9 cellular contexts compared by ENCODE assay signal in the genomic region with DNA sequence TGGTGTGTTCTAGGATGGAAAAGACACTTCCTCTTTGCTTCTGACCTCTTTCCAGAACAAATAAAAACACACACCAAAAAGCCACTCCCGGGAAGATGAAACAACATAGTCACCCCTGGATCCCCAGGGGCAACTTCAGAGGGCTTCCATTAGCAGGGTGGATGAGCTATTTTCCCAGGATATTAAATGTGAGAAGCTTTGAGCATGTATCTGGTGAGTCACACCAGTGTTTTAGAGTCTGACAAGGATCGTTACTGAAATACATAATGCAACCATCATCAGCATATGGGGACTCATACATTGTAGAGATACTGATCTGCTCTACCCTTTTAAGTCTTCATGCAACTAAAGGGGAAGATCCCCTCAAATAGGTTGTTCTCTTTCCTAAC.
DNase-seq lines count a peak whose midpoint lies in the region; ATAC-seq, FAIRE-seq and TF ChIP-seq lines count a peak whose summit lies in the region.
"Had no signal": no experiment of that assay in that cellular context is flagged by ENCODE, and none has a peak within 500 bp of the region (broad histone marks: within the 10 kb centered on the region; RNA-seq: fewer than 3 reads in every experiment).

No MANE protein-coding gene starts in this region.

- no peak overlapping the region for H2AFZ ChIP-seq in GM12878 (ENCODE audit: control insufficient read depth, low read depth, low read length)

- no peaks in the 10 kb centered on the region for H3K36me3 Mint-ChIP-seq in activated naive CD4-positive, alpha-beta T cell treated with anti-CD3 and anti-CD28 coated beads for 36 hours (ENCODE audit: low read depth)

- no peaks in the 10 kb centered on the region for H4K20me1 ChIP-seq in GM12878 (ENCODE audit: control insufficient read depth, insufficient read depth)

- BruUV-seq in GM12878 (replicated peaks; lab: Mats Ljungman, UMichigan) = no TSS peak

- in situ Hi-C loops in GM12878 (cut with MboI) = no loop called here

- POLR2A ChIA-PET in GM12878 (lab: Charles Lee) = interaction anchor here (0.5 kb wide), 1 partner anchor 564 kb away, joined by 3 read pairs; no protein-coding TSS in a partner anchor

- TF ChIP-seq EP300 in GM12878 (IDR thresholded peaks at IDR 0.05; ENCODE audit: borderline replicate concordance in 1 of 2, control insufficient read depth in 1 of 2, low read depth in 2 of 2, low read length in 2 of 2) = no peak

- DNase-seq in AG08395 (ENCODE audit: low spot score) (peak; percentile 76), HTR-8/SVneo (ENCODE audit: insufficient read length, low spot score) (peak; percentile 60), GM12878 (ENCODE audit: low read depth, low spot score) (no peak), left lung (no peak), DMS153 (lab: John Stamatoyannopoulos, UW) (no peak), activated gamma-delta T cell (lab: John Stamatoyannopoulos, UW) (no peak)
- DNase-seq in activated naive CD4-positive, alpha-beta T cell treated with anti-CD3 and anti-CD28 coated beads for 36 hours = no peak
- DNase-seq: GOT3 had no signal

- H3K9ac ChIP-seq in GM12878 (ENCODE audit: control insufficient read depth, insufficient read depth, low read length) = no peak overlapping the region

- no peak for TF ChIP-seq RAD21 in GM12878 (IDR thresholded peaks at IDR 0.05; ENCODE audit: insufficient read depth, low read depth, low read length)

- RAD21 ChIA-PET in GM12878 (lab: Charles Lee; ENCODE audit: unreplicated experiment) = no interaction called here

- 40% methylated on average over 2 of the region's 2 CpGs for WGBS in GM12878 (ENCODE audit: insufficient coverage, insufficient replicate concordance, low lambda C conversion rate, missing lambda C conversion rate)

- no peak for TF ChIP-seq POLR2A in GM12878 (IDR thresholded peaks at IDR 0.05; ENCODE audit: low read depth, low read length)

- no peaks in the 10 kb centered on the region for H3K36me3 ChIP-seq in GM12878 (ENCODE audit: control insufficient read depth in 2 of 2, insufficient read depth in 2 of 2, low read length in 1 of 2)
- no peaks in the 10 kb centered on the region for H3K36me3 ChIP-seq in left lung

- H3K9me3 Mint-ChIP-seq in activated naive CD4-positive, alpha-beta T cell treated with anti-CD3 and anti-CD28 coated beads for 36 hours = no peaks in the 10 kb centered on the region

- ATAC-seq in GM12878 (no peak), left lung (peak; percentile 13), GM18861 (IDR thresholded peaks at IDR 0.05; ENCODE audit: unreplicated experiment) (no peak)

- no peak for TF ChIP-seq CTCF in GM12878 (IDR thresholded peaks at IDR 0.05 in 2 of 3, conservative IDR thresholded peaks at IDR 0.05 in 1 of 3; ENCODE audit: control insufficient read depth in 2 of 3, extremely low read depth in 1 of 3, insufficient read depth in 1 of 3, low read depth in 3 of 3, low read length in 3 of 3)
- no peak for TF ChIP-seq CTCF in left lung (IDR thresholded peaks at IDR 0.05)

- H3K4me1 ChIP-seq in GM12878 (ENCODE audit: control insufficient read depth, insufficient read depth, low read length) (peaks cover 4% of the 10 kb centered on the region; the same call in 1 of the 2 replicates), left lung (peaks cover 3 to 5% of the 10 kb centered on the region in 2 donors)

- CTCF ChIA-PET in GM12878 (lab: Yijun Ruan, JAX) = no interaction called here
- CTCF ChIA-PET in activated naive CD4-positive, alpha-beta T cell treated with anti-CD3 and anti-CD28 coated beads for 36 hours (lab: Charles Lee) = interaction anchor here (1.0 kb wide), 1 partner anchor 29 kb away, joined by 4 read pairs; no protein-coding TSS in a partner anchor

- H3K27ac ChIP-seq in GM12878 (ENCODE audit: control insufficient read depth, insufficient read depth) (no peak overlapping the region), left lung (no peak overlapping the region)

- H3K4me1 Mint-ChIP-seq in activated naive CD4-positive, alpha-beta T cell treated with anti-CD3 and anti-CD28 coated beads for 36 hours (ENCODE audit: low read depth) = peaks cover 19% of the 10 kb centered on the region

- H3K27me3 ChIP-seq in GM12878 (replicated peaks in 1 of 2; ENCODE audit: control insufficient read depth in 2 of 2, insufficient read depth in 2 of 2, low read length in 1 of 2) (no peaks in the 10 kb centered on the region), left lung (no peaks in the 10 kb centered on the region)

- H3K4me2 ChIP-seq in GM12878 (ENCODE audit: control insufficient read depth, insufficient read depth) = no peak overlapping the region

- H3K9me3 ChIP-seq in GM12878 (replicated peaks; ENCODE audit: control insufficient read depth, insufficient read depth, low read length) = no peaks in the 10 kb centered on the region
- no peaks in the 10 kb centered on the region for H3K9me3 ChIP-seq in left lung

- intact Hi-C loops in GM12878 (cut with micrococcal nuclease; ENCODE audit: unreplicated experiment) (no loop called here), left lung (cut with DNase I) (no loop called here)
- intact Hi-C loops in activated naive CD4-positive, alpha-beta T cell treated with anti-CD3 and anti-CD28 coated beads for 36 hours (cut with micrococcal nuclease) = loop anchor here (2.0 to 5.0 kb wide), 2 partner anchors 46 to 160 kb away; no protein-coding TSS in a partner anchor

- H3K27me3 Mint-ChIP-seq in activated naive CD4-positive, alpha-beta T cell treated with anti-CD3 and anti-CD28 coated beads for 36 hours (ENCODE audit: low read depth) = peaks cover 7% of the 10 kb centered on the region

- SMC1A ChIA-PET in GM12878 (lab: Charles Lee; ENCODE audit: uncharacterized antibody, unreplicated experiment) = no interaction called here

- H3K4me3 ChIP-seq in GM12878 (no peak overlapping the region), left lung (no peak overlapping the region)

- FAIRE-seq in HTR-8/SVneo (lab: Jason Lieb, UNC) (no peak), GM12878 (lab: Jason Lieb, UNC) (peak; percentile 31)

- H3K79me2 ChIP-seq in GM12878 (ENCODE audit: control insufficient read depth, insufficient read depth, low read length) = no peaks in the 10 kb centered on the region

- no peak overlapping the region for H3K27ac Mint-ChIP-seq in activated naive CD4-positive, alpha-beta T cell treated with anti-CD3 and anti-CD28 coated beads for 36 hours

- H3K4me3 Mint-ChIP-seq in activated naive CD4-positive, alpha-beta T cell treated with anti-CD3 and anti-CD28 coated beads for 36 hours = no peak overlapping the region

TF ChIP-seq in GM12878, 131 proteins besides CTCF, POLR2A, EP300 and RAD21 (continues in another document):
- TF ChIP-seq YBX1 (IDR thresholded peaks at IDR 0.05) (no peak), ZNF384 (IDR thresholded peaks at IDR 0.05; ENCODE audit: borderline replicate concordance, low read depth, low read length) (no peak), KAT2A (conservative IDR thresholded peaks at IDR 0.05; ENCODE audit: control insufficient read depth, low read depth, low read length) (no peak), ZNF622 (IDR thresholded peaks at IDR 0.05) (no peak), ZNF274 (IDR thresholded peaks at IDR 0.05; ENCODE audit: insufficient read depth, insufficient read length) (no peak), LARP7 (IDR thresholded peaks at IDR 0.05) (no peak), RELA (IDR thresholded peaks at IDR 0.05; ENCODE audit: borderline replicate concordance, partially characterized antibody) (no peak), MEF2A (IDR thresholded peaks at IDR 0.05; ENCODE audit: insufficient read depth, low read depth, low read length) (no peak)
- TF ChIP-seq, protein P1, sequence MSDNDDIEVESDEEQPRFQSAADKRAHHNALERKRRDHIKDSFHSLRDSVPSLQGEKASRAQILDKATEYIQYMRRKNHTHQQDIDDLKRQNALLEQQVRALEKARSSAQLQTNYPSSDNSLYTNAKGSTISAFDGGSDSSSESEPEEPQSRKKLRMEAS (IDR thresholded peaks at IDR 0.05; ENCODE audit: low read depth, low read length) = no peak
- TF ChIP-seq, protein P2, sequence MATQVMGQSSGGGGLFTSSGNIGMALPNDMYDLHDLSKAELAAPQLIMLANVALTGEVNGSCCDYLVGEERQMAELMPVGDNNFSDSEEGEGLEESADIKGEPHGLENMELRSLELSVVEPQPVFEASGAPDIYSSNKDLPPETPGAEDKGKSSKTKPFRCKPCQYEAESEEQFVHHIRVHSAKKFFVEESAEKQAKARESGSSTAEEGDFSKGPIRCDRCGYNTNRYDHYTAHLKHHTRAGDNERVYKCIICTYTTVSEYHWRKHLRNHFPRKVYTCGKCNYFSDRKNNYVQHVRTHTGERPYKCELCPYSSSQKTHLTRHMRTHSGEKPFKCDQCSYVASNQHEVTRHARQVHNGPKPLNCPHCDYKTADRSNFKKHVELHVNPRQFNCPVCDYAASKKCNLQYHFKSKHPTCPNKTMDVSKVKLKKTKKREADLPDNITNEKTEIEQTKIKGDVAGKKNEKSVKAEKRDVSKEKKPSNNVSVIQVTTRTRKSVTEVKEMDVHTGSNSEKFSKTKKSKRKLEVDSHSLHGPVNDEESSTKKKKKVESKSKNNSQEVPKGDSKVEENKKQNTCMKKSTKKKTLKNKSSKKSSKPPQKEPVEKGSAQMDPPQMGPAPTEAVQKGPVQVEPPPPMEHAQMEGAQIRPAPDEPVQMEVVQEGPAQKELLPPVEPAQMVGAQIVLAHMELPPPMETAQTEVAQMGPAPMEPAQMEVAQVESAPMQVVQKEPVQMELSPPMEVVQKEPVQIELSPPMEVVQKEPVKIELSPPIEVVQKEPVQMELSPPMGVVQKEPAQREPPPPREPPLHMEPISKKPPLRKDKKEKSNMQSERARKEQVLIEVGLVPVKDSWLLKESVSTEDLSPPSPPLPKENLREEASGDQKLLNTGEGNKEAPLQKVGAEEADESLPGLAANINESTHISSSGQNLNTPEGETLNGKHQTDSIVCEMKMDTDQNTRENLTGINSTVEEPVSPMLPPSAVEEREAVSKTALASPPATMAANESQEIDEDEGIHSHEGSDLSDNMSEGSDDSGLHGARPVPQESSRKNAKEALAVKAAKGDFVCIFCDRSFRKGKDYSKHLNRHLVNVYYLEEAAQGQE (IDR thresholded peaks at IDR 0.05; ENCODE audit: low read depth, low read length) = no peak

Comparison
In these comparisons a context has a peak if more than half of its experiments do, and no peak if none do; other contexts are left out.
1. DNase-seq: peak in AG08395 (single experiment) and HTR-8/SVneo (single experiment); none in GM12878 (single experiment), left lung (0 of 2), DMS153 (single experiment), activated gamma-delta T cell (single experiment) and activated naive CD4-positive, alpha-beta T cell treated with anti-CD3 and anti-CD28 coated beads for 36 hours (single experiment).